Comparison of ENCODE assay signal across 8 cellular contexts in genomic region chr7:44574286-44574872, GRCh38. TPM values are rescaled to one million over a fixed set of nuclear protein-coding genes. Genes with fewer than 3 reads are reported as not detected.
DNase-seq lines count a peak whose midpoint lies in the region; ATAC-seq and TF ChIP-seq lines count a peak whose summit lies in the region.

No MANE protein-coding gene starts in this region.

- CTCF ChIA-PET in BJ (lab: Yijun Ruan, JAX) (interaction anchor here (0.7 to 5.0 kb wide), 4 partner anchors 9 to 334 kb away, joined by 3 to 23 read pairs (median 10); partner anchors contain the start of gene H2AZ2), MCF 10A (lab: Yijun Ruan, JAX) (interaction anchor here (0.6 to 3.9 kb wide), 2 partner anchors 10 to 11 kb away, joined by 6 to 23 read pairs; no protein-coding TSS in a partner anchor)

- no peaks in the 10 kb centered on the region for H3K9me3 ChIP-seq in mucosa of rectum (ENCODE audit: control insufficient read depth in 2 of 2, low read length in 2 of 2)

- H3K27me3 ChIP-seq in BJ (ENCODE audit: control insufficient read depth, insufficient read depth, low read length) (no peaks in the 10 kb centered on the region), mucosa of rectum (ENCODE audit: control insufficient read depth in 2 of 2, insufficient read depth in 2 of 2, low read length in 2 of 2) (no peaks in the 10 kb centered on the region)

- peaks cover 79% of the 10 kb centered on the region for H3K36me3 Mint-ChIP-seq in MCF 10A (ENCODE audit: insufficient read depth, unreplicated experiment)

- H3K27me3 Mint-ChIP-seq in MCF 10A (ENCODE audit: insufficient read depth, unreplicated experiment): no peaks in the 10 kb centered on the region

- TSS peak; percentile 48 for BruUV-seq in MCF 10A (replicated peaks; lab: Mats Ljungman, UMichigan)

- peak overlapping the region; percentile 79 to 85 for H3K27ac ChIP-seq in mucosa of rectum (ENCODE audit: low read depth in 2 of 2, low read length in 2 of 2)

- peak overlapping the region; percentile 98 for H3K4me3 Mint-ChIP-seq in MCF 10A (ENCODE audit: unreplicated experiment)

- no peaks in the 10 kb centered on the region for H3K9me3 Mint-ChIP-seq in MCF 10A (ENCODE audit: unreplicated experiment)

- peak overlapping the region; percentile 84 for H3K4me3 ChIP-seq in BJ (ENCODE audit: low read depth, low read length)
- H3K4me3 ChIP-seq in mucosa of rectum (ENCODE audit: low read length in 2 of 2): peak overlapping the region; percentile 94 to 97

- POLR2A ChIA-PET in BJ (lab: Charles Lee) (interaction anchor here (0.6 kb wide), 1 partner anchor 8 kb away, joined by 6 read pairs; the partner anchor contains the start of gene TMED4), MCF 10A (lab: Yijun Ruan, JAX) (interaction anchor here (0.7 to 4.5 kb wide), 28 partner anchors 7 to 556 kb away, joined by 3 to 69 read pairs (median 4); partner anchors contain the start of genes DBNL, H2AZ2, NUDCD3 and OGDH)

- peak; percentile 2 for ATAC-seq in HG03460 (IDR thresholded peaks at IDR 0.05; ENCODE audit: unreplicated experiment)
- no peak for ATAC-seq in HG03354 (IDR thresholded peaks at IDR 0.05; ENCODE audit: poor library complexity, severe bottlenecking, unreplicated experiment)
- no peak for ATAC-seq in HG03521 (IDR thresholded peaks at IDR 0.05; ENCODE audit: unreplicated experiment)

- H3K4me1 ChIP-seq in mucosa of rectum (ENCODE audit: control insufficient read depth in 2 of 2, insufficient read depth in 2 of 2, low read length in 2 of 2): peaks cover 19 to 21% of the 10 kb centered on the region in 2 donors

- DNase-seq in BJ (ENCODE audit: low read depth) (no peak), MCF 10A (ENCODE audit: unreplicated experiment) (no peak), mesenteric fat pad (ENCODE audit: low spot score) (no peak)
- no peak for DNase-seq in stimulated activated CD4-positive, alpha-beta T cell treated with anti-CD3 and anti-CD28 coated beads, Interleukin-4, amount 100 ng/mL, for 24 hours

- H3K9ac ChIP-seq in mucosa of rectum (ENCODE audit: low read depth in 1 of 2, low read length in 2 of 2): peak overlapping the region; percentile 90 to 93

- H3K27ac Mint-ChIP-seq in MCF 10A (ENCODE audit: low read depth, unreplicated experiment): peak overlapping the region; percentile 95

- no peak for TF ChIP-seq CTCF in BJ (IDR thresholded peaks at IDR 0.05; ENCODE audit: insufficient read depth, low read depth, low read length)
- no peak for TF ChIP-seq CTCF in MCF 10A (IDR thresholded peaks at IDR 0.05; ENCODE audit: unreplicated experiment)

- intact Hi-C loops in MCF 10A (cut with micrococcal nuclease): no loop called here

- peaks cover 21% of the 10 kb centered on the region for H3K4me1 Mint-ChIP-seq in MCF 10A (ENCODE audit: insufficient read depth, unreplicated experiment)

- H3K36me3 ChIP-seq in BJ (ENCODE audit: control insufficient read depth, insufficient read depth, low read length) (peaks cover 27% of the 10 kb centered on the region), mucosa of rectum (ENCODE audit: control insufficient read depth in 2 of 2, insufficient read depth in 2 of 2, low read length in 2 of 2) (peaks cover 38 to 54% of the 10 kb centered on the region in 2 donors)

RNA-seq across cellular contexts. Expression of gene DDX56, which starts 0.7 kb away (rescaled TPM):
- polyA plus RNA-seq in BJ (2011; rRNA removed): 56.8 and 77.3 TPM in 2 replicates
- polyA minus RNA-seq in BJ (2011; rRNA and poly(A)+ RNA removed): 38.3 and 71.1 TPM in 2 replicates
- total RNA-seq in MCF 10A (2022): 104 and 105 TPM in 2 replicates
- 64.1 TPM for total RNA-seq in mesenteric fat pad

RNA-seq across cellular contexts. Expression of gene TMED4, which starts 7.7 kb away (rescaled TPM):
- 75.7 and 80.9 TPM in 2 replicates for polyA plus RNA-seq in BJ (2011; rRNA removed)
- 57.5 and 88.1 TPM in 2 replicates for polyA minus RNA-seq in BJ (2011; rRNA and poly(A)+ RNA removed)
- total RNA-seq in MCF 10A (2022): 49.7 and 58.0 TPM in 2 replicates
- 56.3 TPM for total RNA-seq in mesenteric fat pad

RNA-seq across cellular contexts. Expression of gene OGDH, which starts 32.0 kb away (rescaled TPM):
- polyA plus RNA-seq in BJ (2011; rRNA removed): 32.0 and 51.3 TPM in 2 replicates
- polyA minus RNA-seq in BJ (2011; rRNA and poly(A)+ RNA removed): 64.1 and 83.2 TPM in 2 replicates
- total RNA-seq in MCF 10A (2022) (75.1 and 91.1 TPM in 2 replicates), mesenteric fat pad (102 TPM)

RNA-seq across cellular contexts. Expression of gene NPC1L1, which starts 33.2 kb away (rescaled TPM):
- not detected in 2 replicates for polyA plus RNA-seq in BJ (2011; rRNA removed)
- polyA minus RNA-seq in BJ (2011; rRNA and poly(A)+ RNA removed): not detected in 2 replicates
- total RNA-seq in MCF 10A (2022) (0.07 TPM in 1 of 2 replicates, not detected in the other), mesenteric fat pad (0.29 TPM)
